Comparison of ENCODE assay signal across 15 cellular contexts in genomic region chr1:28267633-28268032, GRCh38. TPM values are rescaled to one million over a fixed set of nuclear protein-coding genes. Genes with fewer than 3 reads are reported as not detected.
DNase-seq lines count a peak whose midpoint lies in the region; ATAC-seq and TF ChIP-seq lines count a peak whose summit lies in the region.
"Had no signal": no experiment of that assay in that cellular context is flagged by ENCODE, and none has a peak within 500 bp of the region (broad histone marks: within the 10 kb centered on the region; RNA-seq: fewer than 3 reads in every experiment).

No MANE protein-coding gene starts in this region.

- TF ChIP-seq CTCF in nephron (IDR thresholded peaks at IDR 0.05; ENCODE audit: unreplicated experiment in 3 of 3) (no peak), coronary artery (IDR thresholded peaks at IDR 0.05) (no peak)

- H3K27me3 ChIP-seq in adipocyte (replicated peaks; ENCODE audit: control insufficient read depth, insufficient read depth, low read length), result no peaks in the 10 kb centered on the region
- no peaks in the 10 kb centered on the region for H3K27me3 ChIP-seq in subcutaneous abdominal adipose tissue (ENCODE audit: control insufficient read depth in 5 of 5, insufficient read depth in 4 of 5, low read length in 5 of 5)

- DNase-seq in left ventricle myocardium superior (no peak), cardiac septum (ENCODE audit: low spot score) (no peak), adipocyte (ENCODE audit: low read depth) (no peak), coronary artery (ENCODE audit: low spot score) (no peak), HuH-7.5 (ENCODE audit: low spot score) (no peak)
- no peak for DNase-seq in stimulated activated CD4-positive, alpha-beta T cell treated with anti-CD3 and anti-CD28 coated beads, Interleukin-4, amount 100 ng/mL, for 24 hours
- DNase-seq: Calu3, DMS79, Karpas-422, MM.1S, NCI-H1105 treated with DMSO at 0.1 percent for 48 hours, NCI-H187, NCI-H69 had no signal

- H3K36me3 Mint-ChIP-seq in nephron (ENCODE audit: low read depth), result peaks cover 11% of the 10 kb centered on the region

- peaks cover 4% of the 10 kb centered on the region for H3K27me3 Mint-ChIP-seq in nephron (ENCODE audit: low read depth)

- H3K4me3 Mint-ChIP-seq in nephron, result no peak overlapping the region

- peak overlapping the region; percentile 53 for H3K4me3 ChIP-seq in adipocyte (ENCODE audit: low read length)
- no peak overlapping the region for H3K4me3 ChIP-seq in subcutaneous abdominal adipose tissue (ENCODE audit: low read depth in 1 of 5, low read length in 5 of 5)
- no peak overlapping the region for H3K4me3 ChIP-seq in coronary artery

- intact Hi-C loops in left ventricle myocardium superior (cut with micrococcal nuclease), result no loop called here
- intact Hi-C loops in cardiac septum (cut with DNase I), result no loop called here

- peaks cover 26% of the 10 kb centered on the region for H3K4me1 Mint-ChIP-seq in nephron

- peak overlapping the region; percentile 26 to 77 (median 42) for H3K27ac Mint-ChIP-seq in nephron

- H3K9me3 ChIP-seq in adipocyte (ENCODE audit: control insufficient read depth, low read length) (no peaks in the 10 kb centered on the region), subcutaneous abdominal adipose tissue (ENCODE audit: control insufficient read depth in 5 of 5, low read length in 5 of 5) (no peaks in the 10 kb centered on the region)

- H3K9ac ChIP-seq in adipocyte (ENCODE audit: low read length) (no peak overlapping the region), subcutaneous abdominal adipose tissue (ENCODE audit: low read length in 5 of 5) (peak overlapping the region in 1 of 5 donors; percentile 48)

- H3K4me1 ChIP-seq in adipocyte (ENCODE audit: control insufficient read depth, insufficient read depth, low read length) (peaks cover 40% of the 10 kb centered on the region), subcutaneous abdominal adipose tissue (ENCODE audit: control insufficient read depth in 5 of 5, insufficient read depth in 5 of 5, low read length in 5 of 5) (peaks cover 5 to 45% (median 33%) of the 10 kb centered on the region in 5 donors)

- peaks cover 29% of the 10 kb centered on the region for H3K36me3 ChIP-seq in adipocyte (ENCODE audit: control insufficient read depth, insufficient read depth, low read length, severe bottlenecking)
- H3K36me3 ChIP-seq in subcutaneous abdominal adipose tissue (ENCODE audit: control insufficient read depth in 5 of 5, insufficient read depth in 5 of 5, low read length in 5 of 5), result peaks cover 3 to 23% (median 14%) of the 10 kb centered on the region in 5 donors

- peak overlapping the region; percentile 23 for H3K27ac ChIP-seq in subcutaneous abdominal adipose tissue (ENCODE audit: low read depth, low read length)
- no peak overlapping the region for H3K27ac ChIP-seq in coronary artery

- no peaks in the 10 kb centered on the region for H3K9me3 Mint-ChIP-seq in nephron

- ATAC-seq in left ventricle myocardium superior, result peak; percentile 60

RNA-seq across cellular contexts. Expression of gene SESN2, which starts 8.3 kb away (rescaled TPM):
- total RNA-seq in left ventricle myocardium superior (2.7 TPM), cardiac septum (4.7 TPM)

RNA-seq across cellular contexts. Expression of gene ATP5IF1, which starts 31.7 kb away (rescaled TPM):
- 449 TPM for total RNA-seq in left ventricle myocardium superior
- 423 TPM for total RNA-seq in cardiac septum

RNA-seq across cellular contexts. Expression of gene DNAJC8, which starts 34.8 kb away (rescaled TPM):
- 62.3 TPM for total RNA-seq in left ventricle myocardium superior
- 54.1 TPM for total RNA-seq in cardiac septum
